In the genomic region with DNA sequence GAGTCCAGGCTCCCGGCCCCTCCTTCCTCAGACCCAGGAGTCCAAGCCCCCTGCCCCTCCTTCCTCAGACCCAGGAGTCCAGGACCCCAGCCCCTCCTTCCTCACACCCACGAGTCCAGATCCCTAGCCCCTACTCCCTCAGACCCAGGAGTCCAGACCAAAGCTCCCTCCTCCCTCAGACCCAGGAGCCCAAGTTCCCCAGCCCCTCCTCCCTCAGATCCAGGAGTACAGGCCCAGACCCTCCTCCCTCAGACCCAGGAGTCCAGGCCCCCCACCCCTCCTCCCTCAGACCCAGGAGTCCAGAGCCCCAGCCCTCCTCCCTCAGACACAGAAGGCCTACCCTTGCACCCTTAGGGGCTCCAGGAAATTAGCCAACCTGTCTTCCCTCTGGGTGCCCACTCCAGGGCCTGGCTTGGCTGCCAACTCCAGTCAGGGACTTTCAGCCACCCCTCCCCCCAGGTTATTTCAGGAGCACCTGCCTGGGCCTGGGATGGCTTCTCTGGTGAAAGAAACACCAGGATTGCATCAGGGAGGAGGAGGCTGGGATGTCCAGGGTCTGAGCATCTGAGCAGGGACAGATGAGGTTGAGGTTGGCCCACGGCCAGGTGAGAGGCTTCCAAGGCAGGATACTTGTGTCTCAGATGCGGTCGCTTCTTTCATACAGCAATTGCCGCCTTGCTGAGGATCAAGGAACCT, we compare ENCODE assay signal across 1 cellular context.
A peak's percentile ranks its signal among the peaks of the same experiment; 100 is the strongest.
TF ChIP-seq lines count a peak whose summit lies in the region.

A gene with protein sequence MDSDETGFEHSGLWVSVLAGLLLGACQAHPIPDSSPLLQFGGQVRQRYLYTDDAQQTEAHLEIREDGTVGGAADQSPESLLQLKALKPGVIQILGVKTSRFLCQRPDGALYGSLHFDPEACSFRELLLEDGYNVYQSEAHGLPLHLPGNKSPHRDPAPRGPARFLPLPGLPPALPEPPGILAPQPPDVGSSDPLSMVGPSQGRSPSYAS (plus strand): TSS at position 575 of the 696 bp plus-strand sequence. CDS start 713 bp downstream, outside the sequence.

TF ChIP-seq in HepG2, 621 proteins besides CTCF, POLR2A, EP300 and RAD21 (continued from another document):
- TF ChIP-seq, protein P1, sequence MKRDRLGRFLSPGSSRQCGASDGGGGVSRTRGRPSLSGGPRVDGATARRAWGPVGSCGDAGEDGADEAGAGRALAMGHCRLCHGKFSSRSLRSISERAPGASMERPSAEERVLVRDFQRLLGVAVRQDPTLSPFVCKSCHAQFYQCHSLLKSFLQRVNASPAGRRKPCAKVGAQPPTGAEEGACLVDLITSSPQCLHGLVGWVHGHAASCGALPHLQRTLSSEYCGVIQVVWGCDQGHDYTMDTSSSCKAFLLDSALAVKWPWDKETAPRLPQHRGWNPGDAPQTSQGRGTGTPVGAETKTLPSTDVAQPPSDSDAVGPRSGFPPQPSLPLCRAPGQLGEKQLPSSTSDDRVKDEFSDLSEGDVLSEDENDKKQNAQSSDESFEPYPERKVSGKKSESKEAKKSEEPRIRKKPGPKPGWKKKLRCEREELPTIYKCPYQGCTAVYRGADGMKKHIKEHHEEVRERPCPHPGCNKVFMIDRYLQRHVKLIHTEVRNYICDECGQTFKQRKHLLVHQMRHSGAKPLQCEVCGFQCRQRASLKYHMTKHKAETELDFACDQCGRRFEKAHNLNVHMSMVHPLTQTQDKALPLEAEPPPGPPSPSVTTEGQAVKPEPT (CRISPR knock-in tag; IDR thresholded peaks at IDR 0.05; ENCODE audit: low read depth): no peak
- TF ChIP-seq TAF1 (CRISPR knock-in tag; IDR thresholded peaks at IDR 0.05) (no peak), THAP11 (CRISPR knock-in tag; IDR thresholded peaks at IDR 0.05) (peak; percentile 87), GABPB1 (CRISPR knock-in tag; IDR thresholded peaks at IDR 0.05) (peak; percentile 30; the same call in 1 of the 2 replicates), ZSCAN22 (CRISPR knock-in tag; IDR thresholded peaks at IDR 0.05) (peak; percentile 96), BORCS8-MEF2B (CRISPR knock-in tag; IDR thresholded peaks at IDR 0.05) (no peak), CEBPB (IDR thresholded peaks at IDR 0.05; ENCODE audit: borderline replicate concordance, low read depth, low read length) (peak; percentile 76), ZNF615 (CRISPR knock-in tag; IDR thresholded peaks at IDR 0.05; ENCODE audit: borderline replicate concordance) (no peak), RORA (CRISPR knock-in tag; IDR thresholded peaks at IDR 0.05) (no peak), ZNF225 (CRISPR knock-in tag; IDR thresholded peaks at IDR 0.05) (peak; percentile 61; the same call in 1 of the 2 replicates), BCL6 (CRISPR knock-in tag; IDR thresholded peaks at IDR 0.05) (peak; percentile 27; the same call in 1 of the 2 replicates), SOX6 (IDR thresholded peaks at IDR 0.05) (no peak), SOX6 (CRISPR knock-in tag; IDR thresholded peaks at IDR 0.05) (peak; percentile 44; the same call in 1 of the 2 replicates), ZNF17 (CRISPR knock-in tag; IDR thresholded peaks at IDR 0.05) (no peak), GPN1 (CRISPR knock-in tag; IDR thresholded peaks at IDR 0.05; ENCODE audit: borderline replicate concordance) (no peak), CBX2 (IDR thresholded peaks at IDR 0.05; ENCODE audit: low read depth, low read length) (no peak), CBX2 (CRISPR knock-in tag; IDR thresholded peaks at IDR 0.05; ENCODE audit: low read depth) (no peak), TBL1XR1 (IDR thresholded peaks at IDR 0.05; ENCODE audit: borderline replicate concordance, low read length, partially characterized antibody) (no peak), ZNF44 (CRISPR knock-in tag; IDR thresholded peaks at IDR 0.05) (no peak), CEBPG (CRISPR knock-in tag; IDR thresholded peaks at IDR 0.05) (peak; percentile 97), ZNF790 (CRISPR knock-in tag; IDR thresholded peaks at IDR 0.05; ENCODE audit: borderline replicate concordance) (no peak), PRMT3 (CRISPR knock-in tag; IDR thresholded peaks at IDR 0.05; ENCODE audit: borderline replicate concordance, low read depth) (no peak), MED1 (CRISPR knock-in tag; IDR thresholded peaks at IDR 0.05) (0 out of 2 replicates have a peak, but pooled peaks have one; percentile 45), ZNF782 (CRISPR knock-in tag; IDR thresholded peaks at IDR 0.05; ENCODE audit: borderline replicate concordance) (no peak), MAZ (IDR thresholded peaks at IDR 0.05; ENCODE audit: borderline replicate concordance, low read depth, low read length) (no peak), MAZ (CRISPR knock-in tag; IDR thresholded peaks at IDR 0.05; ENCODE audit: low read depth) (peak; percentile 50), SMAD3 (CRISPR knock-in tag; IDR thresholded peaks at IDR 0.05) (no peak), CBX5 (CRISPR knock-in tag; IDR thresholded peaks at IDR 0.05; ENCODE audit: borderline replicate concordance) (peak; percentile 45; the same call in 1 of the 2 replicates), ISX (CRISPR knock-in tag; conservative IDR thresholded peaks at IDR 0.05) (no peak), KAT8 (CRISPR knock-in tag; IDR thresholded peaks at IDR 0.05) (peak; percentile 42; the same call in 1 of the 2 replicates), FOXJ3 (CRISPR knock-in tag; IDR thresholded peaks at IDR 0.05; ENCODE audit: borderline replicate concordance) (no peak), POLR2G (IDR thresholded peaks at IDR 0.05; ENCODE audit: low read depth, low read length) (0 out of 2 replicates have a peak, but pooled peaks have one; percentile 27)
- TF ChIP-seq, protein P2, sequence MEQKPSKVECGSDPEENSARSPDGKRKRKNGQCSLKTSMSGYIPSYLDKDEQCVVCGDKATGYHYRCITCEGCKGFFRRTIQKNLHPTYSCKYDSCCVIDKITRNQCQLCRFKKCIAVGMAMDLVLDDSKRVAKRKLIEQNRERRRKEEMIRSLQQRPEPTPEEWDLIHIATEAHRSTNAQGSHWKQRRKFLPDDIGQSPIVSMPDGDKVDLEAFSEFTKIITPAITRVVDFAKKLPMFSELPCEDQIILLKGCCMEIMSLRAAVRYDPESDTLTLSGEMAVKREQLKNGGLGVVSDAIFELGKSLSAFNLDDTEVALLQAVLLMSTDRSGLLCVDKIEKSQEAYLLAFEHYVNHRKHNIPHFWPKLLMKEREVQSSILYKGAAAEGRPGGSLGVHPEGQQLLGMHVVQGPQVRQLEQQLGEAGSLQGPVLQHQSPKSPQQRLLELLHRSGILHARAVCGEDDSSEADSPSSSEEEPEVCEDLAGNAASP (CRISPR knock-in tag; IDR thresholded peaks at IDR 0.05; ENCODE audit: borderline replicate concordance): peak; percentile 35; the same call in 1 of the 2 replicates
- TF ChIP-seq, protein P3, sequence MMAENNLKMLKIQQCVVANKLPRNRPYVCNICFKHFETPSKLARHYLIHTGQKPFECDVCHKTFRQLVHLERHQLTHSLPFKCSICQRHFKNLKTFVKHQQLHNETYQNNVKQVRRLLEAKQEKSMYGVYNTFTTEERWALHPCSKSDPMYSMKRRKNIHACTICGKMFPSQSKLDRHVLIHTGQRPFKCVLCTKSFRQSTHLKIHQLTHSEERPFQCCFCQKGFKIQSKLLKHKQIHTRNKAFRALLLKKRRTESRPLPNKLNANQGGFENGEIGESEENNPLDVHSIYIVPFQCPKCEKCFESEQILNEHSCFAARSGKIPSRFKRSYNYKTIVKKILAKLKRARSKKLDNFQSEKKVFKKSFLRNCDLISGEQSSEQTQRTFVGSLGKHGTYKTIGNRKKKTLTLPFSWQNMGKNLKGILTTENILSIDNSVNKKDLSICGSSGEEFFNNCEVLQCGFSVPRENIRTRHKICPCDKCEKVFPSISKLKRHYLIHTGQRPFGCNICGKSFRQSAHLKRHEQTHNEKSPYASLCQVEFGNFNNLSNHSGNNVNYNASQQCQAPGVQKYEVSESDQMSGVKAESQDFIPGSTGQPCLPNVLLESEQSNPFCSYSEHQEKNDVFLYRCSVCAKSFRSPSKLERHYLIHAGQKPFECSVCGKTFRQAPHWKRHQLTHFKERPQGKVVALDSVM (CRISPR knock-in tag; IDR thresholded peaks at IDR 0.05): peak; percentile 63; the same call in 1 of the 2 replicates
- TF ChIP-seq, protein P4, sequence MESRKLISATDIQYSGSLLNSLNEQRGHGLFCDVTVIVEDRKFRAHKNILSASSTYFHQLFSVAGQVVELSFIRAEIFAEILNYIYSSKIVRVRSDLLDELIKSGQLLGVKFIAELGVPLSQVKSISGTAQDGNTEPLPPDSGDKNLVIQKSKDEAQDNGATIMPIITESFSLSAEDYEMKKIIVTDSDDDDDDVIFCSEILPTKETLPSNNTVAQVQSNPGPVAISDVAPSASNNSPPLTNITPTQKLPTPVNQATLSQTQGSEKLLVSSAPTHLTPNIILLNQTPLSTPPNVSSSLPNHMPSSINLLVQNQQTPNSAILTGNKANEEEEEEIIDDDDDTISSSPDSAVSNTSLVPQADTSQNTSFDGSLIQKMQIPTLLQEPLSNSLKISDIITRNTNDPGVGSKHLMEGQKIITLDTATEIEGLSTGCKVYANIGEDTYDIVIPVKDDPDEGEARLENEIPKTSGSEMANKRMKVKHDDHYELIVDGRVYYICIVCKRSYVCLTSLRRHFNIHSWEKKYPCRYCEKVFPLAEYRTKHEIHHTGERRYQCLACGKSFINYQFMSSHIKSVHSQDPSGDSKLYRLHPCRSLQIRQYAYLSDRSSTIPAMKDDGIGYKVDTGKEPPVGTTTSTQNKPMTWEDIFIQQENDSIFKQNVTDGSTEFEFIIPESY (CRISPR knock-in tag; IDR thresholded peaks at IDR 0.05): no peak
- TF ChIP-seq, protein P5, sequence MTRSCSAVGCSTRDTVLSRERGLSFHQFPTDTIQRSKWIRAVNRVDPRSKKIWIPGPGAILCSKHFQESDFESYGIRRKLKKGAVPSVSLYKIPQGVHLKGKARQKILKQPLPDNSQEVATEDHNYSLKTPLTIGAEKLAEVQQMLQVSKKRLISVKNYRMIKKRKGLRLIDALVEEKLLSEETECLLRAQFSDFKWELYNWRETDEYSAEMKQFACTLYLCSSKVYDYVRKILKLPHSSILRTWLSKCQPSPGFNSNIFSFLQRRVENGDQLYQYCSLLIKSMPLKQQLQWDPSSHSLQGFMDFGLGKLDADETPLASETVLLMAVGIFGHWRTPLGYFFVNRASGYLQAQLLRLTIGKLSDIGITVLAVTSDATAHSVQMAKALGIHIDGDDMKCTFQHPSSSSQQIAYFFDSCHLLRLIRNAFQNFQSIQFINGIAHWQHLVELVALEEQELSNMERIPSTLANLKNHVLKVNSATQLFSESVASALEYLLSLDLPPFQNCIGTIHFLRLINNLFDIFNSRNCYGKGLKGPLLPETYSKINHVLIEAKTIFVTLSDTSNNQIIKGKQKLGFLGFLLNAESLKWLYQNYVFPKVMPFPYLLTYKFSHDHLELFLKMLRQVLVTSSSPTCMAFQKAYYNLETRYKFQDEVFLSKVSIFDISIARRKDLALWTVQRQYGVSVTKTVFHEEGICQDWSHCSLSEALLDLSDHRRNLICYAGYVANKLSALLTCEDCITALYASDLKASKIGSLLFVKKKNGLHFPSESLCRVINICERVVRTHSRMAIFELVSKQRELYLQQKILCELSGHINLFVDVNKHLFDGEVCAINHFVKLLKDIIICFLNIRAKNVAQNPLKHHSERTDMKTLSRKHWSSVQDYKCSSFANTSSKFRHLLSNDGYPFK (CRISPR knock-in tag; IDR thresholded peaks at IDR 0.05; ENCODE audit: borderline replicate concordance): 0 out of 2 replicates have a peak, but pooled peaks have one; percentile 19
- TF ChIP-seq, protein P6, sequence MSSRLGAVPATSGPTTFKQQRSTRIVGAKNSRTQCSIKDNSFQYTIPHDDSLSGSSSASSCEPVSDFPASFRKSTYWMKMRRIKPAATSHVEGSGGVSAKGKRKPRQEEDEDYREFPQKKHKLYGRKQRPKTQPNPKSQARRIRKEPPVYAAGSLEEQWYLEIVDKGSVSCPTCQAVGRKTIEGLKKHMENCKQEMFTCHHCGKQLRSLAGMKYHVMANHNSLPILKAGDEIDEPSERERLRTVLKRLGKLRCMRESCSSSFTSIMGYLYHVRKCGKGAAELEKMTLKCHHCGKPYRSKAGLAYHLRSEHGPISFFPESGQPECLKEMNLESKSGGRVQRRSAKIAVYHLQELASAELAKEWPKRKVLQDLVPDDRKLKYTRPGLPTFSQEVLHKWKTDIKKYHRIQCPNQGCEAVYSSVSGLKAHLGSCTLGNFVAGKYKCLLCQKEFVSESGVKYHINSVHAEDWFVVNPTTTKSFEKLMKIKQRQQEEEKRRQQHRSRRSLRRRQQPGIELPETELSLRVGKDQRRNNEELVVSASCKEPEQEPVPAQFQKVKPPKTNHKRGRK (CRISPR knock-in tag; IDR thresholded peaks at IDR 0.05): no peak
- TF ChIP-seq, protein P7, sequence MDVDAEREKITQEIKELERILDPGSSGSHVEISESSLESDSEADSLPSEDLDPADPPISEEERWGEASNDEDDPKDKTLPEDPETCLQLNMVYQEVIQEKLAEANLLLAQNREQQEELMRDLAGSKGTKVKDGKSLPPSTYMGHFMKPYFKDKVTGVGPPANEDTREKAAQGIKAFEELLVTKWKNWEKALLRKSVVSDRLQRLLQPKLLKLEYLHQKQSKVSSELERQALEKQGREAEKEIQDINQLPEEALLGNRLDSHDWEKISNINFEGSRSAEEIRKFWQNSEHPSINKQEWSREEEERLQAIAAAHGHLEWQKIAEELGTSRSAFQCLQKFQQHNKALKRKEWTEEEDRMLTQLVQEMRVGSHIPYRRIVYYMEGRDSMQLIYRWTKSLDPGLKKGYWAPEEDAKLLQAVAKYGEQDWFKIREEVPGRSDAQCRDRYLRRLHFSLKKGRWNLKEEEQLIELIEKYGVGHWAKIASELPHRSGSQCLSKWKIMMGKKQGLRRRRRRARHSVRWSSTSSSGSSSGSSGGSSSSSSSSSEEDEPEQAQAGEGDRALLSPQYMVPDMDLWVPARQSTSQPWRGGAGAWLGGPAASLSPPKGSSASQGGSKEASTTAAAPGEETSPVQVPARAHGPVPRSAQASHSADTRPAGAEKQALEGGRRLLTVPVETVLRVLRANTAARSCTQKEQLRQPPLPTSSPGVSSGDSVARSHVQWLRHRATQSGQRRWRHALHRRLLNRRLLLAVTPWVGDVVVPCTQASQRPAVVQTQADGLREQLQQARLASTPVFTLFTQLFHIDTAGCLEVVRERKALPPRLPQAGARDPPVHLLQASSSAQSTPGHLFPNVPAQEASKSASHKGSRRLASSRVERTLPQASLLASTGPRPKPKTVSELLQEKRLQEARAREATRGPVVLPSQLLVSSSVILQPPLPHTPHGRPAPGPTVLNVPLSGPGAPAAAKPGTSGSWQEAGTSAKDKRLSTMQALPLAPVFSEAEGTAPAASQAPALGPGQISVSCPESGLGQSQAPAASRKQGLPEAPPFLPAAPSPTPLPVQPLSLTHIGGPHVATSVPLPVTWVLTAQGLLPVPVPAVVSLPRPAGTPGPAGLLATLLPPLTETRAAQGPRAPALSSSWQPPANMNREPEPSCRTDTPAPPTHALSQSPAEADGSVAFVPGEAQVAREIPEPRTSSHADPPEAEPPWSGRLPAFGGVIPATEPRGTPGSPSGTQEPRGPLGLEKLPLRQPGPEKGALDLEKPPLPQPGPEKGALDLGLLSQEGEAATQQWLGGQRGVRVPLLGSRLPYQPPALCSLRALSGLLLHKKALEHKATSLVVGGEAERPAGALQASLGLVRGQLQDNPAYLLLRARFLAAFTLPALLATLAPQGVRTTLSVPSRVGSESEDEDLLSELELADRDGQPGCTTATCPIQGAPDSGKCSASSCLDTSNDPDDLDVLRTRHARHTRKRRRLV (CRISPR knock-in tag; IDR thresholded peaks at IDR 0.05): no peak
